ENCODE assay signal across 1 cellular context in the genomic region with DNA sequence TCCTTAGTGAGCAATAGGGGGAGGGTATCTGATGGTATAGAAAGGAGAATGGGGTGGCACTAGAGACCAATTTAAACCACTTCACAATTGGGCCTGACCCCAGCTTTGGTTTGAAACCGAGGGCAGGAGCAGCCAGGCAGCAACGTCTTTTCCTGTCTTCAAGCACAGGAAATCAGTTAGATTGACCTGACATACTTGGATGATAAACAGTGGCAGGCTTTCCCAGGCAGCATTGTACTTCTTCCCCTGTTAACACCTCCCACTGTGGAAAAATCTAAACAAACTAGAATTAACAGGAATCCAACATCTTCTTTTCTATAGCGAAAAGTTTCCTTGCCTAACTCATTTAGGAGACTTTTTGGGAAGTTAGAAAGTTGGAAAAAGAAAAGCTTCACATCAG.
TF ChIP-seq lines count a peak whose summit lies in the region.

No MANE protein-coding gene starts in this region.

TF ChIP-seq in GM12878, 131 proteins besides CTCF, POLR2A, EP300 and RAD21:
- TF ChIP-seq CREB1 (IDR thresholded peaks at IDR 0.05; ENCODE audit: low read depth) = no peak
- no peak for TF ChIP-seq SUZ12 (IDR thresholded peaks at IDR 0.05; ENCODE audit: unreplicated experiment)
- TF ChIP-seq STAT1 (conservative IDR thresholded peaks at IDR 0.05) = no peak
- no peak for TF ChIP-seq NFYA (IDR thresholded peaks at IDR 0.05; ENCODE audit: borderline replicate concordance, low read depth, low read length)
- TF ChIP-seq NRF1 (conservative IDR thresholded peaks at IDR 0.05; ENCODE audit: low read depth, low read length) = no peak
- no peak for TF ChIP-seq ASH2L (IDR thresholded peaks at IDR 0.05; ENCODE audit: borderline replicate concordance, low read depth)
- no peak for TF ChIP-seq RUNX3 (IDR thresholded peaks at IDR 0.05; ENCODE audit: low read length)
- no peak for TF ChIP-seq HDAC6 (IDR thresholded peaks at IDR 0.05; ENCODE audit: unreplicated experiment)
- TF ChIP-seq ZSCAN29 (IDR thresholded peaks at IDR 0.05) = no peak
- no peak for TF ChIP-seq POLR2AphosphoS2 (IDR thresholded peaks at IDR 0.05; ENCODE audit: low read depth, low read length)
TF ChIP-seq in GM12878: peak in this region for 0.
